16 cellular contexts compared by ENCODE assay signal in genomic region chr11:67062526-67063373, GRCh38. TPM values are rescaled to one million over a fixed set of nuclear protein-coding genes. Genes with fewer than 3 reads are reported as not detected.
DNase-seq lines count a peak whose midpoint lies in the region; ATAC-seq and TF ChIP-seq lines count a peak whose summit lies in the region.
"Had no signal": no experiment of that assay in that cellular context is flagged by ENCODE, and none has a peak within 500 bp of the region (broad histone marks: within the 10 kb centered on the region; RNA-seq: fewer than 3 reads in every experiment).

No MANE protein-coding gene starts in this region.

- H3K36me3 ChIP-seq in PC-9 (ENCODE audit: low read depth), result no peaks in the 10 kb centered on the region
- H3K36me3 ChIP-seq: brain microvascular endothelial cell had no signal

- TF ChIP-seq CTCF in PC-9 (conservative IDR thresholded peaks at IDR 0.05), result no peak

- ATAC-seq in stimulated activated naive CD8-positive, alpha-beta T cell treated with anti-CD3 and anti-CD28 coated beads, Interleukin-15, amount 100 ng/mL, for 72 hours, result peak; percentile 9
- ATAC-seq in GM21529 (IDR thresholded peaks at IDR 0.05; ENCODE audit: unreplicated experiment) (no peak), HG03342 (IDR thresholded peaks at IDR 0.05; ENCODE audit: unreplicated experiment) (no peak)

- H3K4me3 ChIP-seq in PC-9, result no peak overlapping the region

- CTCF ChIA-PET in PC-9 (lab: Charles Lee), result interaction anchor here (0.5 kb wide), 2 partner anchors 287 to 384 kb away, joined by 3 to 7 read pairs; no protein-coding TSS in a partner anchor

- no peaks in the 10 kb centered on the region for H3K27me3 Mint-ChIP-seq in stimulated activated naive CD8-positive, alpha-beta T cell treated with anti-CD3 and anti-CD28 coated beads, Interleukin-15, amount 100 ng/mL, for 72 hours

- DNase-seq in DMS53 treated with DMSO at 0.1 percent for 48 hours (lab: John Stamatoyannopoulos, UW; ENCODE audit: unreplicated experiment), result peak; percentile 68
- DNase-seq in PC-9, result peak; percentile 94 to 99
- peak; percentile 64 for DNase-seq in glomerular visceral epithelial cell (ENCODE audit: extremely low spot score)
- DNase-seq in stimulated activated naive CD8-positive, alpha-beta T cell treated with anti-CD3 and anti-CD28 coated beads, Interleukin-15, amount 100 ng/mL, for 72 hours, result no peak
- DNase-seq in activated effector memory CD4-positive, alpha-beta T cell treated with anti-CD3 and anti-CD28 coated beads, Interleukin-2, amount 50 U/mL, for 16 hours, result no peak
- DNase-seq: activated B cell treated with CpG ODN at 0.5 μM for 24 hours; AML-193; brain microvascular endothelial cell; Karpas-422; retina; SHP77; stimulated activated CD4-positive, alpha-beta T cell treated with anti-CD3 and anti-CD28 coated beads, Interleukin-1b, Interleukin-23, amount 100 ng/mL, for 48 hours had no signal

- H3K4me2 ChIP-seq in PC-9, result peak overlapping the region; percentile 57

- TSS peak; percentile 8 for BruUV-seq in PC-9 (replicated peaks; lab: Mats Ljungman, UMichigan)

- no peaks in the 10 kb centered on the region for H3K9me3 Mint-ChIP-seq in stimulated activated naive CD8-positive, alpha-beta T cell treated with anti-CD3 and anti-CD28 coated beads, Interleukin-15, amount 100 ng/mL, for 72 hours
- H3K9me3 Mint-ChIP-seq: activated B cell treated with CpG ODN at 0.5 μM for 24 hours; T-helper 1 cell treated with Interleukin-12 subunit alpha and Interleukin-12 subunit beta and Interleukin-4 antibody, amounts not matched to agents 30 μg/mL and 1 μg/mL, for 36 hours had no signal

- peak overlapping the region; percentile 93 for H3K27ac ChIP-seq in PC-9
- H3K27ac ChIP-seq: brain microvascular endothelial cell, HL-60 had no signal

- peaks cover 40% of the 10 kb centered on the region for H3F3A ChIP-seq in PC-9 (ENCODE audit: insufficient read depth, low read depth)

- H3K4me1 ChIP-seq in PC-9 (replicated peaks; ENCODE audit: insufficient read depth), result peaks cover 54% of the 10 kb centered on the region

- no peak overlapping the region for H2AFZ ChIP-seq in PC-9

- H3K79me2 ChIP-seq in PC-9 (ENCODE audit: low read depth), result peaks cover 48% of the 10 kb centered on the region

- no peak overlapping the region for H3K4me3 Mint-ChIP-seq in stimulated activated naive CD8-positive, alpha-beta T cell treated with anti-CD3 and anti-CD28 coated beads, Interleukin-15, amount 100 ng/mL, for 72 hours
- H3K4me3 Mint-ChIP-seq: activated B cell treated with CpG ODN at 0.5 μM for 24 hours; T-helper 1 cell treated with Interleukin-12 subunit alpha and Interleukin-12 subunit beta and Interleukin-4 antibody, amounts not matched to agents 30 μg/mL and 1 μg/mL, for 36 hours had no signal

- no peaks in the 10 kb centered on the region for H3K9me3 ChIP-seq in PC-9 (ENCODE audit: insufficient read depth, low read depth)

- no peaks in the 10 kb centered on the region for H4K20me1 ChIP-seq in PC-9 (ENCODE audit: insufficient read depth)

- no peak overlapping the region for H3K27ac Mint-ChIP-seq in stimulated activated naive CD8-positive, alpha-beta T cell treated with anti-CD3 and anti-CD28 coated beads, Interleukin-15, amount 100 ng/mL, for 72 hours
- H3K27ac Mint-ChIP-seq: activated B cell treated with CpG ODN at 0.5 μM for 24 hours; T-helper 1 cell treated with Interleukin-12 subunit alpha and Interleukin-12 subunit beta and Interleukin-4 antibody, amounts not matched to agents 30 μg/mL and 1 μg/mL, for 36 hours had no signal

- no peaks in the 10 kb centered on the region for H3K4me1 Mint-ChIP-seq in stimulated activated naive CD8-positive, alpha-beta T cell treated with anti-CD3 and anti-CD28 coated beads, Interleukin-15, amount 100 ng/mL, for 72 hours
- H3K4me1 Mint-ChIP-seq: activated B cell treated with CpG ODN at 0.5 μM for 24 hours had no signal

- intact Hi-C loops in PC-9 (cut with micrococcal nuclease; ENCODE audit: unreplicated experiment), result loop anchor here (1.0 to 2.0 kb wide), 3 partner anchors 106 to 250 kb away; no protein-coding TSS in a partner anchor

- no peaks in the 10 kb centered on the region for H3K27me3 ChIP-seq in PC-9 (ENCODE audit: insufficient read depth, low read depth)
- H3K27me3 ChIP-seq: brain microvascular endothelial cell had no signal

- POLR2A ChIA-PET in PC-9 (lab: Charles Lee; ENCODE audit: unreplicated experiment), result interaction anchor here (0.6 to 1.0 kb wide), 9 partner anchors 7 to 381 kb away, joined by 3 to 11 read pairs (median 5); partner anchors contain the start of gene CORO1B

- no peaks in the 10 kb centered on the region for H3K9me2 ChIP-seq in PC-9 (ENCODE audit: insufficient read depth)

RNA-seq across cellular contexts. Expression of gene RHOD, which starts 6.1 kb away (rescaled TPM):
- 127 and 156 TPM in 2 replicates for total RNA-seq in PC-9 (2021)
- total RNA-seq: activated B cell treated with CpG ODN at 0.5 μM for 24 hours had no signal

RNA-seq across cellular contexts. Expression of gene SYT12, which starts 39.8 kb away (rescaled TPM):
- 11.1 and 12.3 TPM in 2 replicates for total RNA-seq in PC-9 (2021)
- total RNA-seq: activated B cell treated with CpG ODN at 0.5 μM for 24 hours had no signal

RNA-seq across cellular contexts. Expression of gene KDM2A, which starts 56.3 kb away (rescaled TPM):
- total RNA-seq in PC-9 (2021), result 117 and 120 TPM in 2 replicates

Comparison
In these comparisons a context has a peak if more than half of its experiments do, and no peak if none do; other contexts are left out.
1. DNase-seq: peak in DMS53 treated with DMSO at 0.1 percent for 48 hours (single experiment), PC-9 (2 of 2) and glomerular visceral epithelial cell (single experiment); none in stimulated activated naive CD8-positive, alpha-beta T cell treated with anti-CD3 and anti-CD28 coated beads, Interleukin-15, amount 100 ng/mL, for 72 hours (0 of 2) and activated effector memory CD4-positive, alpha-beta T cell treated with anti-CD3 and anti-CD28 coated beads, Interleukin-2, amount 50 U/mL, for 16 hours (single experiment).